ENCODE assay signal across 27 cellular contexts in genomic region chr3:63931290-63931689, GRCh38. TPM values are rescaled to one million over a fixed set of nuclear protein-coding genes. Genes with fewer than 3 reads are reported as not detected.
DNase-seq lines count a peak whose midpoint lies in the region; ATAC-seq, FAIRE-seq and TF ChIP-seq lines count a peak whose summit lies in the region.
"Had no signal": no experiment of that assay in that cellular context is flagged by ENCODE, and none has a peak within 500 bp of the region (broad histone marks: within the 10 kb centered on the region; RNA-seq: fewer than 3 reads in every experiment).

No MANE protein-coding gene starts in this region.

- no CpG with 5 or more reads among the region's 3 CpGs for WGBS in H9 (ENCODE audit: extremely low coverage, insufficient read length, low lambda C conversion rate)
- WGBS in GM12878 (ENCODE audit: insufficient coverage, insufficient replicate concordance, low lambda C conversion rate, missing lambda C conversion rate): 85% methylated on average over 3 of the region's 3 CpGs
- WGBS in mesendoderm (ENCODE audit: extremely low coverage, insufficient coverage, low lambda C conversion rate): no CpG with 5 or more reads among the region's 3 CpGs

- intact Hi-C loops in GM12878 (cut with micrococcal nuclease; ENCODE audit: unreplicated experiment): no loop called here
- intact Hi-C loops in activated T-helper 1 cell treated with anti-CD3 and anti-CD28 coated beads, Interleukin-12 subunit alpha, Interleukin-12 subunit beta, Interleukin-2, Interleukin-4 antibody, amounts not matched to agents 30 ng/mL and 10 ng/mL and 1 ng/mL, durations not matched to agents 14 hours and 24 hours and 36 hours (cut with micrococcal nuclease): no loop called here

- H4K8ac ChIP-seq in H9 (replicated peaks; ENCODE audit: insufficient read length, low read depth, low read length): no peak overlapping the region
- H4K8ac ChIP-seq in mesendoderm (ENCODE audit: low read depth, low read length): no peak overlapping the region

- H3K23ac ChIP-seq in H9 (ENCODE audit: insufficient read length, low read depth, low read length) (no peak overlapping the region), mesendoderm (ENCODE audit: low read length) (no peak overlapping the region)

- H3K27me3 Mint-ChIP-seq in H9 (ENCODE audit: low read depth): no peaks in the 10 kb centered on the region
- H3K27me3 Mint-ChIP-seq in activated T-helper 1 cell treated with anti-CD3 and anti-CD28 coated beads, Interleukin-12 subunit alpha, Interleukin-12 subunit beta, Interleukin-2, Interleukin-4 antibody, amounts not matched to agents 30 ng/mL and 10 ng/mL and 1 ng/mL, durations not matched to agents 14 hours and 24 hours and 36 hours (ENCODE audit: insufficient read depth): no peaks in the 10 kb centered on the region
- H3K27me3 Mint-ChIP-seq: activated CD4-positive, alpha-beta memory T cell treated with anti-CD3 and anti-CD28 coated beads for 36 hours; naive B cell had no signal

- peak; percentile 26; the same call in 2 of the 3 replicates for ATAC-seq in GM12878
- ATAC-seq in GM19397 (IDR thresholded peaks at IDR 0.05; ENCODE audit: unreplicated experiment): no peak
- ATAC-seq: right cardiac atrium had no signal

- no TSS peak for BruUV-seq in GM12878 (replicated peaks; lab: Mats Ljungman, UMichigan)

- CTCF ChIA-PET in GM12878 (lab: Yijun Ruan, JAX): no interaction called here

- H3K9ac ChIP-seq in H9 (ENCODE audit: extremely low read depth, insufficient read length, low read length) (no peak overlapping the region), GM12878 (ENCODE audit: control insufficient read depth, insufficient read depth, low read length) (no peak overlapping the region), mesendoderm (ENCODE audit: low read length) (no peak overlapping the region)

- peaks cover 5 to 8% (median 5%) of the 10 kb centered on the region in 3 experiments for H3K36me3 Mint-ChIP-seq in H9 (ENCODE audit: insufficient read depth in 1 of 3, low read depth in 3 of 3)
- H3K36me3 Mint-ChIP-seq in activated T-helper 1 cell treated with anti-CD3 and anti-CD28 coated beads, Interleukin-12 subunit alpha, Interleukin-12 subunit beta, Interleukin-2, Interleukin-4 antibody, amounts not matched to agents 30 ng/mL and 10 ng/mL and 1 ng/mL, durations not matched to agents 14 hours and 24 hours and 36 hours (ENCODE audit: low read depth): peaks cover 21% of the 10 kb centered on the region

- H2BK20ac ChIP-seq in H9 (ENCODE audit: low read depth, low read length, poor library complexity, severe bottlenecking): no peak overlapping the region

- H3K4me1 ChIP-seq in H9 (ENCODE audit: insufficient read depth, low read length) (peaks cover 4% of the 10 kb centered on the region; the same call in 1 of the 2 replicates), GM12878 (ENCODE audit: control insufficient read depth, insufficient read depth, low read length) (peaks cover 41% of the 10 kb centered on the region), mesendoderm (ENCODE audit: control insufficient read depth, low read depth, low read length) (peaks cover 2% of the 10 kb centered on the region), osteoblast (ENCODE audit: insufficient read depth, low read length) (peaks cover 5% of the 10 kb centered on the region)
- H3K4me1 ChIP-seq: SJCRH30 had no signal

- H3K79me1 ChIP-seq in H9 (ENCODE audit: insufficient read depth, low read depth, low read length, poor library complexity, severe bottlenecking): peaks cover 3% of the 10 kb centered on the region
- H3K79me1 ChIP-seq in mesendoderm (ENCODE audit: low read length): peaks cover 12% of the 10 kb centered on the region

- H3K27ac Mint-ChIP-seq in H9: no peak overlapping the region; a peak in 3 of 7 replicates
- no peak overlapping the region for H3K27ac Mint-ChIP-seq in activated T-helper 1 cell treated with anti-CD3 and anti-CD28 coated beads, Interleukin-12 subunit alpha, Interleukin-12 subunit beta, Interleukin-2, Interleukin-4 antibody, amounts not matched to agents 30 ng/mL and 10 ng/mL and 1 ng/mL, durations not matched to agents 14 hours and 24 hours and 36 hours
- H3K27ac Mint-ChIP-seq: activated CD4-positive, alpha-beta memory T cell treated with anti-CD3 and anti-CD28 coated beads for 36 hours had no signal

- TF ChIP-seq POLR2A in GM12878 (IDR thresholded peaks at IDR 0.05; ENCODE audit: low read depth, low read length): no peak

- no peak for FAIRE-seq in GM12878 (lab: Jason Lieb, UNC)
- FAIRE-seq: colon, endometrium, GM18507 had no signal

- no peak overlapping the region for H2BK120ac ChIP-seq in H9 (ENCODE audit: low read depth, low read length, poor library complexity, severe bottlenecking)
- no peak overlapping the region for H2BK120ac ChIP-seq in mesendoderm (ENCODE audit: low read depth, low read length)

- peak; percentile 7 for DNase-seq in DMS 273 (lab: John Stamatoyannopoulos, UW; ENCODE audit: unreplicated experiment)
- no peak for DNase-seq in DMS 273 treated with DMSO at 0.1 percent for 48 hours (lab: John Stamatoyannopoulos, UW)
- no peak for DNase-seq in H9
- no peak for DNase-seq in GM12878 (ENCODE audit: low read depth, low spot score)
- DNase-seq in mesendoderm: peak; percentile 59
- no peak for DNase-seq in osteoblast (ENCODE audit: insufficient read length, low spot score, missing footprints)
- no peak for DNase-seq in activated T-helper 1 cell treated with anti-CD3 and anti-CD28 coated beads, Interleukin-12 subunit alpha, Interleukin-12 subunit beta, Interleukin-2, Interleukin-4 antibody, amounts not matched to agents 30 ng/mL and 10 ng/mL and 1 ng/mL, durations not matched to agents 14 hours and 24 hours and 36 hours (ENCODE audit: low spot score)
- DNase-seq: activated CD4-positive, alpha-beta memory T cell treated with anti-CD3 and anti-CD28 coated beads for 36 hours; activated gamma-delta T cell treated with Interleukin-2 at 50 U/mL for 16 hours; activated T-cell treated with anti-CD3 and anti-CD28 coated beads for 4 hours; HCEC 1CT; mammary epithelial cell; naive B cell; NCI-H1417 treated with DMSO at 0.1 percent for 48 hours; NCI-H510A; ovary; Peyer's patch; right cardiac atrium; SJCRH30; upper lobe of left lung had no signal

- H3K4me1 Mint-ChIP-seq in H9: peaks cover 26 to 28% of the 10 kb centered on the region in 2 experiments
- H3K4me1 Mint-ChIP-seq in activated T-helper 1 cell treated with anti-CD3 and anti-CD28 coated beads, Interleukin-12 subunit alpha, Interleukin-12 subunit beta, Interleukin-2, Interleukin-4 antibody, amounts not matched to agents 30 ng/mL and 10 ng/mL and 1 ng/mL, durations not matched to agents 14 hours and 24 hours and 36 hours (ENCODE audit: low read depth): peaks cover 49% of the 10 kb centered on the region

- H2BK12ac ChIP-seq in H9 (ENCODE audit: insufficient read length, low read depth, low read length): no peak overlapping the region

- no peak overlapping the region for H4K91ac ChIP-seq in H9 (ENCODE audit: insufficient read length, low read depth, low read length)

- no peak overlapping the region for H4K5ac ChIP-seq in H9 (ENCODE audit: insufficient read length, low read depth, low read length)
- no peak overlapping the region for H4K5ac ChIP-seq in mesendoderm (ENCODE audit: low read length)

- no peak overlapping the region for H3T11ph ChIP-seq in H9 (ENCODE audit: low read length)

- no peak for TF ChIP-seq EP300 in GM12878 (IDR thresholded peaks at IDR 0.05; ENCODE audit: borderline replicate concordance in 1 of 2, control insufficient read depth in 1 of 2, low read depth in 2 of 2, low read length in 2 of 2)

- H2AK5ac ChIP-seq in H9 (ENCODE audit: insufficient read length, low read length): no peak overlapping the region
- H2AK5ac ChIP-seq in mesendoderm (ENCODE audit: low read length): no peak overlapping the region

- H3K56ac ChIP-seq in H9 (ENCODE audit: insufficient read length, low read depth, low read length) (no peak overlapping the region), mesendoderm (ENCODE audit: low read length) (no peak overlapping the region)

- RAD21 ChIA-PET in GM12878 (lab: Charles Lee; ENCODE audit: unreplicated experiment): no interaction called here

- H3K4me3 Mint-ChIP-seq in H9: no peak overlapping the region
- H3K4me3 Mint-ChIP-seq in activated T-helper 1 cell treated with anti-CD3 and anti-CD28 coated beads, Interleukin-12 subunit alpha, Interleukin-12 subunit beta, Interleukin-2, Interleukin-4 antibody, amounts not matched to agents 30 ng/mL and 10 ng/mL and 1 ng/mL, durations not matched to agents 14 hours and 24 hours and 36 hours: no peak overlapping the region
- H3K4me3 Mint-ChIP-seq: activated CD4-positive, alpha-beta memory T cell treated with anti-CD3 and anti-CD28 coated beads for 36 hours; naive B cell had no signal

- no peak overlapping the region for H3K18ac ChIP-seq in H9 (ENCODE audit: insufficient read length, low read depth, low read length)
- H3K18ac ChIP-seq in mesendoderm (ENCODE audit: low read length): no peak overlapping the region

- H3K14ac ChIP-seq in H9 (ENCODE audit: insufficient read depth, low read length): no peak overlapping the region

- H2BK5ac ChIP-seq in H9 (ENCODE audit: insufficient read length, low read length) (no peak overlapping the region), mesendoderm (ENCODE audit: low read length) (no peak overlapping the region)

- POLR2A ChIA-PET in GM12878 (lab: Charles Lee): interaction anchor here (1.7 kb wide), 1 partner anchor 11 kb away, joined by 4 read pairs; no protein-coding TSS in a partner anchor

- H4K20me1 ChIP-seq in H9 (ENCODE audit: control insufficient read depth, insufficient read depth, insufficient read length) (peaks cover 2% of the 10 kb centered on the region), GM12878 (ENCODE audit: control insufficient read depth, insufficient read depth) (no peaks in the 10 kb centered on the region), osteoblast (ENCODE audit: insufficient read depth, low read length) (peaks cover 55% of the 10 kb centered on the region)

- in situ Hi-C loops in GM12878 (cut with MboI): no loop called here

- H3K27me3 ChIP-seq in H9 (ENCODE audit: insufficient read depth, low read length) (no peaks in the 10 kb centered on the region), GM12878 (replicated peaks in 1 of 2; ENCODE audit: control insufficient read depth in 2 of 2, insufficient read depth in 2 of 2, low read length in 1 of 2) (no peaks in the 10 kb centered on the region), mesendoderm (ENCODE audit: insufficient read depth, low read length, poor library complexity) (no peaks in the 10 kb centered on the region), osteoblast (ENCODE audit: insufficient read depth, low read length) (no peaks in the 10 kb centered on the region)
- H3K27me3 ChIP-seq: ovary, Peyer's patch, SJCRH30, upper lobe of left lung had no signal

- no peak overlapping the region for H2AFZ ChIP-seq in H9 (ENCODE audit: low read length)
- no peak overlapping the region for H2AFZ ChIP-seq in GM12878 (ENCODE audit: control insufficient read depth, low read depth, low read length)
- H2AFZ ChIP-seq in osteoblast (ENCODE audit: low read length): no peak overlapping the region

- TF ChIP-seq RAD21 in GM12878 (IDR thresholded peaks at IDR 0.05; ENCODE audit: insufficient read depth, low read depth, low read length): no peak

- H2BK15ac ChIP-seq in H9 (ENCODE audit: low read depth, low read length): no peak overlapping the region
- H2BK15ac ChIP-seq in mesendoderm (replicated peaks; ENCODE audit: low read depth): no peak overlapping the region

- no peak overlapping the region for H3K4ac ChIP-seq in H9 (ENCODE audit: low read depth, low read length)
- no peak overlapping the region for H3K4ac ChIP-seq in mesendoderm (ENCODE audit: low read depth, low read length)

- TF ChIP-seq CTCF in H9 (conservative IDR thresholded peaks at IDR 0.05): peak; percentile 48
- TF ChIP-seq CTCF in GM12878 (IDR thresholded peaks at IDR 0.05 in 2 of 3, conservative IDR thresholded peaks at IDR 0.05 in 1 of 3; ENCODE audit: control insufficient read depth in 2 of 3, extremely low read depth in 1 of 3, insufficient read depth in 1 of 3, low read depth in 3 of 3, low read length in 3 of 3): no peak
- no peak for TF ChIP-seq CTCF in osteoblast (IDR thresholded peaks at IDR 0.05; ENCODE audit: extremely low read depth, low read depth, low read length)

- H3K9me3 ChIP-seq in H9 (ENCODE audit: control insufficient read depth, low read depth, low read length): no peaks in the 10 kb centered on the region
- H3K9me3 ChIP-seq in GM12878 (replicated peaks; ENCODE audit: control insufficient read depth, insufficient read depth, low read length): no peaks in the 10 kb centered on the region
- no peaks in the 10 kb centered on the region for H3K9me3 ChIP-seq in osteoblast (ENCODE audit: low read depth, low read length)
- H3K9me3 ChIP-seq: ovary, Peyer's patch, SJCRH30, upper lobe of left lung had no signal

- H3K79me2 ChIP-seq in H9 (ENCODE audit: insufficient read depth, low read length): no peaks in the 10 kb centered on the region
- H3K79me2 ChIP-seq in GM12878 (ENCODE audit: control insufficient read depth, insufficient read depth, low read length): peaks cover 20% of the 10 kb centered on the region
- peaks cover 15% of the 10 kb centered on the region for H3K79me2 ChIP-seq in mesendoderm (ENCODE audit: control insufficient read depth, insufficient read depth, low read length)
- H3K79me2 ChIP-seq in osteoblast (ENCODE audit: insufficient read depth, low read length): peaks cover 94% of the 10 kb centered on the region

- SMC1A ChIA-PET in GM12878 (lab: Charles Lee; ENCODE audit: uncharacterized antibody, unreplicated experiment): no interaction called here

- H3K4me2 ChIP-seq in H9 (ENCODE audit: insufficient read depth, insufficient read length, low read length) (no peak overlapping the region), GM12878 (ENCODE audit: control insufficient read depth, insufficient read depth) (no peak overlapping the region), mesendoderm (ENCODE audit: low read length) (no peak overlapping the region), osteoblast (ENCODE audit: insufficient read depth, low read length) (no peak overlapping the region)

- H3K27ac ChIP-seq in H9 (ENCODE audit: insufficient read length, low read depth, low read length) (no peak overlapping the region), GM12878 (ENCODE audit: control insufficient read depth, insufficient read depth) (no peak overlapping the region), mesendoderm (ENCODE audit: low read depth, low read length) (no peak overlapping the region), osteoblast (ENCODE audit: low read depth, low read length) (no peak overlapping the region)
- H3K27ac ChIP-seq: 22Rv1, ovary, Peyer's patch, SJCRH30, upper lobe of left lung had no signal

- no peaks in the 10 kb centered on the region for H3K23me2 ChIP-seq in H9 (ENCODE audit: insufficient read length, low read depth, low read length, poor library complexity, severe bottlenecking)

- H3K4me3 ChIP-seq in GM12878 (no peak overlapping the region), mesendoderm (ENCODE audit: low read length) (no peak overlapping the region), osteoblast (ENCODE audit: insufficient read depth, low read length) (no peak overlapping the region)
- H3K4me3 ChIP-seq: ovary, Peyer's patch, SJCRH30, upper lobe of left lung had no signal

- no peaks in the 10 kb centered on the region; a peak in 4 of 4 replicates for H3K36me3 ChIP-seq in GM12878 (ENCODE audit: control insufficient read depth in 2 of 2, insufficient read depth in 2 of 2, low read length in 1 of 2)
- no peaks in the 10 kb centered on the region for H3K36me3 ChIP-seq in mesendoderm (ENCODE audit: control insufficient read depth, insufficient read depth, low read length)
- peaks cover 10% of the 10 kb centered on the region for H3K36me3 ChIP-seq in osteoblast (ENCODE audit: insufficient read depth, low read length)
- H3K36me3 ChIP-seq: ovary, Peyer's patch, SJCRH30 had no signal

- no peaks in the 10 kb centered on the region; a peak in 1 of 5 replicates for H3K9me3 Mint-ChIP-seq in H9
- H3K9me3 Mint-ChIP-seq in activated T-helper 1 cell treated with anti-CD3 and anti-CD28 coated beads, Interleukin-12 subunit alpha, Interleukin-12 subunit beta, Interleukin-2, Interleukin-4 antibody, amounts not matched to agents 30 ng/mL and 10 ng/mL and 1 ng/mL, durations not matched to agents 14 hours and 24 hours and 36 hours: no peaks in the 10 kb centered on the region
- H3K9me3 Mint-ChIP-seq: activated CD4-positive, alpha-beta memory T cell treated with anti-CD3 and anti-CD28 coated beads for 36 hours; naive B cell had no signal

RNA-seq across cellular contexts. Expression of gene SCAANT1, which starts 19.1 kb away (rescaled TPM):
- not detected in 2 replicates for total RNA-seq in H9 (2021)
- not detected in 2 replicates for total RNA-seq in GM12878 (2013; cell fraction: nucleolus; rRNA removed)
- total RNA-seq in GM12878 (2014; rRNA removed): 2.1 TPM in 1 of 2 replicates, not detected in the other
- 2.4 TPM in 1 of 2 replicates, not detected in the other for total RNA-seq in GM12878 (2014; rRNA removed; fragmentation: Illumina TruSeq; extraction: Trizol)
- 1.5 and 1.7 TPM in 2 replicates for total RNA-seq in GM12878 (2021)
- not detected for polyA plus RNA-seq in GM12878 (2011; ENCODE audit: low read depth)
- 1.7 TPM in 1 of 2 replicates, not detected in the other for polyA plus RNA-seq in GM12878 (2011; rRNA removed)
- not detected in 2 replicates for polyA plus RNA-seq in GM12878 (2011; cell fraction: cytosol; rRNA removed)
- polyA plus RNA-seq in GM12878 (2011; cell fraction: nucleus; rRNA removed): not detected in 2 replicates
- 3.2 TPM in 1 of 2 replicates, not detected in the other for polyA plus RNA-seq in GM12878 (2012)
- not detected in 2 replicates for polyA plus RNA-seq in GM12878 (2014; fragmentation: Illumina TruSeq; extraction: Trizol)
- polyA plus RNA-seq in GM12878 (2014; fragmentation: Nextera tagmentation; extraction: Ambion mirVana): under 1 TPM in 1 of 2 experiments, not detected in 1; 0.60 TPM
- not detected in 2 replicates for polyA plus RNA-seq in GM12878 (2014; rRNA removed)
- under 1 TPM; 0.95 TPM for polyA plus RNA-seq in GM12878 (2016; fragmentation: Nextera tagmentation; extraction: Ambion mirVana)
- polyA minus RNA-seq in GM12878 (2011; rRNA and poly(A)+ RNA removed): not detected in 2 replicates
- polyA minus RNA-seq in GM12878 (2011; cell fraction: cytosol; rRNA and poly(A)+ RNA removed): not detected in 2 replicates
- not detected in 2 replicates for polyA minus RNA-seq in GM12878 (2011; cell fraction: nucleus; rRNA and poly(A)+ RNA removed)
- 0.98 TPM for polyA plus RNA-seq in mesendoderm (2013, experiment 1 of 2)
- 0.62 TPM for polyA plus RNA-seq in mesendoderm (2013, experiment 2 of 2)
- total RNA-seq in osteoblast: not detected in 2 replicates
- total RNA-seq in activated T-helper 1 cell treated with anti-CD3 and anti-CD28 coated beads, Interleukin-12 subunit alpha, Interleukin-12 subunit beta, Interleukin-2, Interleukin-4 antibody, amounts not matched to agents 30 ng/mL and 10 ng/mL and 1 ng/mL, durations not matched to agents 14 hours and 24 hours and 36 hours: not detected in 2 replicates
- total RNA-seq: activated CD4-positive, alpha-beta memory T cell treated with anti-CD3 and anti-CD28 coated beads for 36 hours; mammary epithelial cell; ovary; Peyer's patch; right cardiac atrium; SJCRH30; T-helper 1 cell treated with Interleukin-12 subunit alpha and Interleukin-12 subunit beta and Interleukin-4 antibody, amounts not matched to agents 30 ng/mL and 1 ng/mL, for 36 hours; upper lobe of left lung had no signal
- polyA plus RNA-seq: fibroblast of lung, mammary epithelial cell, ovary, right cardiac atrium had no signal

Comparison
In these comparisons a context has a peak if more than half of its experiments do, and no peak if none do; other contexts are left out.
1. DNase-seq: peak in DMS 273 (single experiment) and mesendoderm (single experiment); none in DMS 273 treated with DMSO at 0.1 percent for 48 hours (single experiment), H9 (single experiment), GM12878 (single experiment), osteoblast (single experiment) and activated T-helper 1 cell treated with anti-CD3 and anti-CD28 coated beads, Interleukin-12 subunit alpha, Interleukin-12 subunit beta, Interleukin-2, Interleukin-4 antibody, amounts not matched to agents 30 ng/mL and 10 ng/mL and 1 ng/mL, durations not matched to agents 14 hours and 24 hours and 36 hours (single experiment).